ENCODE assay signal across 8 cellular contexts in genomic region chr3:61560452-61561373, GRCh38. TPM values are rescaled to one million over a fixed set of nuclear protein-coding genes. Genes with fewer than 3 reads are reported as not detected.
DNase-seq lines count a peak whose midpoint lies in the region; ATAC-seq and TF ChIP-seq lines count a peak whose summit lies in the region.

No MANE protein-coding gene starts in this region.

- H3K9ac ChIP-seq in iPS-15b (ENCODE audit: low read depth, low read length) = peak overlapping the region; percentile 94

- ATAC-seq in GM18511 (IDR thresholded peaks at IDR 0.05; ENCODE audit: unreplicated experiment) (peak; percentile 54), HG03280 (IDR thresholded peaks at IDR 0.05; ENCODE audit: unreplicated experiment) (peak; percentile 42), body of pancreas (peak; percentile 61)

- intact Hi-C loops in body of pancreas (cut with DNase I) = no loop called here

- H3K36me3 ChIP-seq in body of pancreas (replicated peaks in 1 of 2; ENCODE audit: insufficient read depth in 1 of 2, low read depth in 2 of 2) (no peaks in the 10 kb centered on the region), iPS-15b (ENCODE audit: control insufficient read depth, insufficient read depth, low read length) (no peaks in the 10 kb centered on the region)

- peak overlapping the region; percentile 86 to 96 (median 93) for H3K27ac ChIP-seq in body of pancreas

- peak in 2 of 3 donors; percentile 22 to 65 for TF ChIP-seq POLR2A in body of pancreas (IDR thresholded peaks at IDR 0.05)

- TF ChIP-seq CTCF in AG09309 (IDR thresholded peaks at IDR 0.05; ENCODE audit: control insufficient read depth, insufficient read depth, low read depth, low read length, missing control alignments) = no peak
- TF ChIP-seq CTCF in body of pancreas (IDR thresholded peaks at IDR 0.05) = peak in 4 of 7 experiments; percentile 31 to 36 (median 33)

- 0% methylated on average over 49 to 66 of the region's 66 CpGs for WGBS in body of pancreas, 2 donors

- H3K9me3 ChIP-seq in body of pancreas (peaks cover 0 to 7% (median 0%) of the 10 kb centered on the region in 3 donors), iPS-15b (ENCODE audit: control insufficient read depth, insufficient read depth, low read length) (no peaks in the 10 kb centered on the region)

- H3K4me3 ChIP-seq in AG09309 (ENCODE audit: control insufficient read depth, low read depth, low read length) = peak overlapping the region; percentile 83
- H3K4me3 ChIP-seq in body of pancreas = peak overlapping the region; percentile 57 to 89
- H3K4me3 ChIP-seq in iPS-15b (ENCODE audit: low read depth, low read length) = peak overlapping the region; percentile 93

- DNase-seq in AG09309 (ENCODE audit: low read depth) = no peak
- peak; percentile 62 for DNase-seq in NCI-H748 treated with DMSO at 0.1 percent for 48 hours (lab: John Stamatoyannopoulos, UW)
- peak; percentile 79 to 84 (median 83) for DNase-seq in body of pancreas
- peak; percentile 98 for DNase-seq in retina
- DNase-seq in CD1c-positive myeloid dendritic cell (ENCODE audit: extremely low spot score) = no peak

- H3K27me3 ChIP-seq in body of pancreas = no peaks in the 10 kb centered on the region
- peaks cover 11% of the 10 kb centered on the region for H3K27me3 ChIP-seq in iPS-15b (ENCODE audit: control insufficient read depth, insufficient read depth, low read length)

- peaks cover 26% of the 10 kb centered on the region for H3K4me1 ChIP-seq in body of pancreas
- peaks cover 18% of the 10 kb centered on the region for H3K4me1 ChIP-seq in iPS-15b (ENCODE audit: control insufficient read depth, insufficient read depth, low read length)

RNA-seq across cellular contexts. Expression of gene PTPRG, which starts 0.7 kb away (rescaled TPM):
- 10 to 100 TPM; 23.9 to 31.6 TPM for total RNA-seq in body of pancreas

Comparison
In these comparisons a context has a peak if more than half of its experiments do, and no peak if none do; other contexts are left out.
1. DNase-seq: peak in NCI-H748 treated with DMSO at 0.1 percent for 48 hours (single experiment), body of pancreas (4 of 4) and retina (single experiment); none in AG09309 (single experiment) and CD1c-positive myeloid dendritic cell (single experiment).
2. Peak in every context shown above with its lines, with median percentiles within 50 percentile points of each other: H3K4me3 ChIP-seq and ATAC-seq.